ENCODE assay signal across 21 cellular contexts in genomic region chr3:29333520-29333919, GRCh38. TPM values are rescaled to one million over a fixed set of nuclear protein-coding genes. Genes with fewer than 3 reads are reported as not detected.
DNase-seq lines count a peak whose midpoint lies in the region; ATAC-seq and TF ChIP-seq lines count a peak whose summit lies in the region.
"Had no signal": no experiment of that assay in that cellular context is flagged by ENCODE, and none has a peak within 500 bp of the region (broad histone marks: within the 10 kb centered on the region; RNA-seq: fewer than 3 reads in every experiment).

No MANE protein-coding gene starts in this region.

- H3K27ac ChIP-seq in vagina: peak overlapping the region; percentile 48
- H3K27ac ChIP-seq: 22Rv1, C4-2B had no signal

- peak overlapping the region; percentile 43 for H3K4me3 ChIP-seq in adipocyte (ENCODE audit: low read length)
- peak overlapping the region in 1 of 2 donors; percentile 9 for H3K4me3 ChIP-seq in foreskin fibroblast (ENCODE audit: low read depth in 1 of 2, low read length in 2 of 2)
- H3K4me3 ChIP-seq in vagina: no peak overlapping the region

- no peaks in the 10 kb centered on the region for H3K4me1 Mint-ChIP-seq in naive thymus-derived CD8-positive, alpha-beta T cell
- H3K4me1 Mint-ChIP-seq: activated naive CD8-positive, alpha-beta T cell treated with anti-CD3 and anti-CD28 coated beads, Interleukin-2, amount 50 U/mL, for 24 hours had no signal

- no peak for TF ChIP-seq CTCF in foreskin fibroblast (IDR thresholded peaks at IDR 0.05; ENCODE audit: low read depth, low read length)
- no peak for TF ChIP-seq CTCF in vagina (IDR thresholded peaks at IDR 0.05)

- TF ChIP-seq POLR2A in vagina (IDR thresholded peaks at IDR 0.05) (no peak), erythroblast (IDR thresholded peaks at IDR 0.05; ENCODE audit: low read length) (no peak)

- H3K27ac Mint-ChIP-seq in naive thymus-derived CD8-positive, alpha-beta T cell: no peak overlapping the region
- H3K27ac Mint-ChIP-seq: activated naive CD8-positive, alpha-beta T cell treated with anti-CD3 and anti-CD28 coated beads, Interleukin-2, amount 50 U/mL, for 24 hours; stimulated activated naive B cell treated with anti-CD40 and anti-IgM and Interleukin-4, amounts not matched to agents 10 μg/mL and 1 μg/mL and 100 μg/mL, for 72 hours had no signal

- no peak for ATAC-seq in activated CD4-positive, CD25-positive, alpha-beta regulatory T cell treated with anti-CD3 and anti-CD28 coated beads, Interleukin-2, amount 50 U/mL, for 24 hours
- ATAC-seq in naive thymus-derived CD8-positive, alpha-beta T cell: no peak
- ATAC-seq: activated naive CD8-positive, alpha-beta T cell treated with anti-CD3 and anti-CD28 coated beads, Interleukin-2, amount 50 U/mL, for 24 hours; HepG2; left cardiac atrium; stimulated activated naive B cell treated with anti-CD40 and anti-IgM and Interleukin-4, amounts not matched to agents 10 μg/mL and 1 μg/mL and 100 μg/mL, for 72 hours had no signal

- H3K9me3 ChIP-seq in adipocyte (ENCODE audit: control insufficient read depth, low read length) (no peaks in the 10 kb centered on the region), vagina (no peaks in the 10 kb centered on the region)

- POLR2A ChIA-PET in naive thymus-derived CD8-positive, alpha-beta T cell (lab: Charles Lee): no interaction called here

- H3K36me3 ChIP-seq in adipocyte (ENCODE audit: control insufficient read depth, insufficient read depth, low read length, severe bottlenecking): no peaks in the 10 kb centered on the region
- no peaks in the 10 kb centered on the region for H3K36me3 ChIP-seq in vagina

- H3K9ac ChIP-seq in adipocyte (ENCODE audit: low read length): peak overlapping the region; percentile 37

- H3K27me3 ChIP-seq in adipocyte (replicated peaks; ENCODE audit: control insufficient read depth, insufficient read depth, low read length) (no peaks in the 10 kb centered on the region), vagina (no peaks in the 10 kb centered on the region)

- DNase-seq in NCI-H2171 treated with DMSO at 0.1 percent for 48 hours (lab: John Stamatoyannopoulos, UW) (peak; percentile 34), NCI-H2171 (lab: John Stamatoyannopoulos, UW) (no peak), adipocyte (ENCODE audit: low read depth) (peak; percentile 56), foreskin fibroblast (peak; percentile 58 to 82), vagina (ENCODE audit: extremely low spot score in 2 of 2) (no peak), erythroblast (lab: John Stamatoyannopoulos, UW) (no peak)
- DNase-seq in naive thymus-derived CD8-positive, alpha-beta T cell: no peak
- DNase-seq: activated naive CD8-positive, alpha-beta T cell treated with anti-CD3 and anti-CD28 coated beads, Interleukin-2, amount 50 U/mL, for 24 hours; central memory CD4-positive, alpha-beta T cell; DMS79 treated with DMSO at 0.1 percent for 48 hours; effector CD8-positive, alpha-beta T cell; H7; left cardiac atrium; NCI-H1930; NCI-H510A; stimulated activated CD4-positive, alpha-beta T cell treated with anti-CD3 and anti-CD28 coated beads, Interleukin-15, amount 100 ng/mL, for 24 hours; stimulated activated naive B cell treated with anti-CD40 and anti-IgM and Interleukin-4, amounts not matched to agents 10 μg/mL and 1 μg/mL and 100 μg/mL, for 72 hours had no signal

- peaks cover 61% of the 10 kb centered on the region for H3K4me1 ChIP-seq in adipocyte (ENCODE audit: control insufficient read depth, insufficient read depth, low read length)
- peaks cover 49% of the 10 kb centered on the region for H3K4me1 ChIP-seq in vagina

- no peak overlapping the region for H3K4me3 Mint-ChIP-seq in naive thymus-derived CD8-positive, alpha-beta T cell
- H3K4me3 Mint-ChIP-seq: activated naive CD8-positive, alpha-beta T cell treated with anti-CD3 and anti-CD28 coated beads, Interleukin-2, amount 50 U/mL, for 24 hours; stimulated activated naive B cell treated with anti-CD40 and anti-IgM and Interleukin-4, amounts not matched to agents 10 μg/mL and 1 μg/mL and 100 μg/mL, for 72 hours had no signal

- intact Hi-C loops in vagina (cut with DNase I): loop anchor here (5.0 to 10.0 kb wide), 2 partner anchors 49 to 354 kb away; partner anchors contain the start of gene RBMS3

- no peaks in the 10 kb centered on the region for H3K36me3 Mint-ChIP-seq in naive thymus-derived CD8-positive, alpha-beta T cell
- H3K36me3 Mint-ChIP-seq: stimulated activated naive B cell treated with anti-CD40 and anti-IgM and Interleukin-4, amounts not matched to agents 10 μg/mL and 1 μg/mL and 100 μg/mL, for 72 hours had no signal

- no peaks in the 10 kb centered on the region for H3K9me3 Mint-ChIP-seq in naive thymus-derived CD8-positive, alpha-beta T cell
- H3K9me3 Mint-ChIP-seq: activated naive CD8-positive, alpha-beta T cell treated with anti-CD3 and anti-CD28 coated beads, Interleukin-2, amount 50 U/mL, for 24 hours; stimulated activated naive B cell treated with anti-CD40 and anti-IgM and Interleukin-4, amounts not matched to agents 10 μg/mL and 1 μg/mL and 100 μg/mL, for 72 hours had no signal

- peaks cover 0 to 5% (median 0%) of the 10 kb centered on the region in 5 donors for H3K27me3 Mint-ChIP-seq in naive thymus-derived CD8-positive, alpha-beta T cell
- H3K27me3 Mint-ChIP-seq: stimulated activated naive B cell treated with anti-CD40 and anti-IgM and Interleukin-4, amounts not matched to agents 10 μg/mL and 1 μg/mL and 100 μg/mL, for 72 hours had no signal

RNA-seq across cellular contexts. Expression of gene RBMS3, which starts 52.6 kb away (rescaled TPM):
- total RNA-seq in vagina: 70.0 TPM
- not detected for total RNA-seq in naive thymus-derived CD8-positive, alpha-beta T cell
- polyA plus RNA-seq in naive thymus-derived CD8-positive, alpha-beta T cell: not detected
- total RNA-seq: HepG2 had no signal
- polyA plus RNA-seq: HepG2 had no signal

Comparison
In these comparisons a context has a peak if more than half of its experiments do, and no peak if none do; other contexts are left out.
1. DNase-seq: peak in NCI-H2171 treated with DMSO at 0.1 percent for 48 hours (single experiment), adipocyte (single experiment) and foreskin fibroblast (2 of 2); none in NCI-H2171 (single experiment), vagina (0 of 2), erythroblast (0 of 2) and naive thymus-derived CD8-positive, alpha-beta T cell (0 of 10).
2. RNA of gene RBMS3, which starts 52.6 kb away (total RNA-seq): 70.0 TPM in vagina (single experiment); not detected in naive thymus-derived CD8-positive, alpha-beta T cell; every median in the first group is over 10 times any median in the second.